ENCODE assay signal across 15 cellular contexts in genomic region chr2:4553219-4553618, GRCh38.
"Had no signal": no experiment of that assay in that cellular context is flagged by ENCODE, and none has a peak within 500 bp of the region (broad histone marks: within the 10 kb centered on the region; RNA-seq: fewer than 3 reads in every experiment).

No MANE protein-coding gene starts in this region.

- ATAC-seq: activated CD4-positive, alpha-beta T cell treated with anti-CD3 and anti-CD28 coated beads for 36 hours; activated T-cell treated with anti-CD3 and anti-CD28 coated beads, Interleukin-2, amount 50 U/mL, for 4 hours; foreskin keratinocyte; T-helper 17 cell had no signal

- DNase-seq: activated B cell treated with CpG ODN at 0.5 μM for 24 hours; activated CD4-positive, alpha-beta T cell treated with anti-CD3 and anti-CD28 coated beads for 36 hours; activated CD4-positive, alpha-beta T cell treated with anti-CD3 and anti-CD28 coated beads, Interleukin-2, amount 50 U/mL, for 48 hours; activated CD8-positive, alpha-beta memory T cell treated with anti-CD3 and anti-CD28 coated beads, Interleukin-2, amount 50 U/mL, for 48 hours; activated naive CD4-positive, alpha-beta T cell; activated T-cell treated with anti-CD3 and anti-CD28 coated beads, Interleukin-2, amount 50 U/mL, for 4 hours; cerebellar nuclear complex; cortex of kidney; foreskin keratinocyte; sigmoid colon; stimulated activated CD4-positive, alpha-beta T cell treated with anti-CD3 and anti-CD28 coated beads, Interleukin-4, amount 100 ng/mL, for 1 hour; stimulated activated naive CD4-positive, alpha-beta T cell; SW 1271; T-helper 17 cell; upper lobe of left lung had no signal
